Comparison of ENCODE assay signal across 1 cellular context in the genomic region with DNA sequence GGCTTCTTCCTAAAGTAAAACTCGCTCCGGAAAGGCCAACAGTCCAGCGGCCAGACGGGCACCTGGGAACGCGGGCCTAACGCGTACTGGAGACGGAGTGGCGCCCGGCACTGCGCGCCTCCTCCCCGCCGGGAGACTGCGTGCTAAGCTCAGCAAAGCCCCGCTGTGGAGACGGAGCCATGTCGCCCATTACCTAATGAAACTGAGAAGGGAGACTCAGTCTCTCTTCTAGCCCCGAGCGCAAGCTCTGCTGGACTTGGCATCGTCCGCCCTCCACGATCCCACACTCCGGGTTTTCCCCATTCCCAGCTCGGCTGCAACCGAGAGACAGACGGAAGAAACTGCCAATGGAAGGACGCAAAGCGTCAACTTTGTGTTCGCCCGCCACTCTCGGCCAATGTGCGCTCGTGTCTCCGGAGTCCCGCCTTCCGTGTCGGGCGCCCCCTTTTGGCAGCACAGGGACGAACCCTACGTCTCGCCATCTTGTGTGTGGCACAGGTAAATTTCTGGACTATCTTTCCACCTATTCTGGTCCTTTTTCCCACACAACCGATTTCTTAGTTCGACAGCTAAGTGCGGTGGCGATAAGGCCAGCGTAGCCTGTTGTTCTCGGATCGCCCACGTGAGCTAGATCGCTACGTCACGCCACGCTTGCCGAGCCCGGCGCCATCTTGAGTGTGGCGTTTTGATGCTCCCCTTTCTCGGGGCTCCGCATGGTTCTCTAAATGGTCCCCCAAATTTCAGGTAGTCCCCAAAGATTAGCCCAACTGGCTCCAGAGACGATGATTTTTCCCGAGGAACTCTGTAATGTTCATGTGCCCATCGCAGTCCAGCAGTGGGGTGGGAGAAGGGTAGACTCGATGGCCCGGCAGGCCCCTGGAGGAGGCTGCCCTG.
TF ChIP-seq lines count a peak whose summit lies in the region.

No MANE protein-coding gene starts in this region.

TF ChIP-seq in K562, 482 proteins besides CTCF, POLR2A, EP300 and RAD21 (continued from another document and continues in another):
- TF ChIP-seq, protein P1, sequence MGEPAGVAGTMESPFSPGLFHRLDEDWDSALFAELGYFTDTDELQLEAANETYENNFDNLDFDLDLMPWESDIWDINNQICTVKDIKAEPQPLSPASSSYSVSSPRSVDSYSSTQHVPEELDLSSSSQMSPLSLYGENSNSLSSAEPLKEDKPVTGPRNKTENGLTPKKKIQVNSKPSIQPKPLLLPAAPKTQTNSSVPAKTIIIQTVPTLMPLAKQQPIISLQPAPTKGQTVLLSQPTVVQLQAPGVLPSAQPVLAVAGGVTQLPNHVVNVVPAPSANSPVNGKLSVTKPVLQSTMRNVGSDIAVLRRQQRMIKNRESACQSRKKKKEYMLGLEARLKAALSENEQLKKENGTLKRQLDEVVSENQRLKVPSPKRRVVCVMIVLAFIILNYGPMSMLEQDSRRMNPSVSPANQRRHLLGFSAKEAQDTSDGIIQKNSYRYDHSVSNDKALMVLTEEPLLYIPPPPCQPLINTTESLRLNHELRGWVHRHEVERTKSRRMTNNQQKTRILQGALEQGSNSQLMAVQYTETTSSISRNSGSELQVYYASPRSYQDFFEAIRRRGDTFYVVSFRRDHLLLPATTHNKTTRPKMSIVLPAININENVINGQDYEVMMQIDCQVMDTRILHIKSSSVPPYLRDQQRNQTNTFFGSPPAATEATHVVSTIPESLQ (CRISPR knock-in tag; IDR thresholded peaks at IDR 0.05), result 0 out of 2 replicates have a peak, but pooled peaks have one; percentile 43
- 0 out of 2 replicates have a peak, but pooled peaks have one; percentile 12 for TF ChIP-seq RAD51 (IDR thresholded peaks at IDR 0.05; ENCODE audit: borderline replicate concordance, low read depth)
- TF ChIP-seq MXI1 (IDR thresholded peaks at IDR 0.05; ENCODE audit: low read depth, low read length), result no peak
- TF ChIP-seq ZNF175 (CRISPR knock-in tag; IDR thresholded peaks at IDR 0.05; ENCODE audit: low read depth), result peak; percentile 22; the same call in 1 of the 2 replicates
- TF ChIP-seq, protein P2, sequence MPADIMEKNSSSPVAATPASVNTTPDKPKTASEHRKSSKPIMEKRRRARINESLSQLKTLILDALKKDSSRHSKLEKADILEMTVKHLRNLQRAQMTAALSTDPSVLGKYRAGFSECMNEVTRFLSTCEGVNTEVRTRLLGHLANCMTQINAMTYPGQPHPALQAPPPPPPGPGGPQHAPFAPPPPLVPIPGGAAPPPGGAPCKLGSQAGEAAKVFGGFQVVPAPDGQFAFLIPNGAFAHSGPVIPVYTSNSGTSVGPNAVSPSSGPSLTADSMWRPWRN (IDR thresholded peaks at IDR 0.05; ENCODE audit: low read depth), result no peak
- TF ChIP-seq, protein P3, sequence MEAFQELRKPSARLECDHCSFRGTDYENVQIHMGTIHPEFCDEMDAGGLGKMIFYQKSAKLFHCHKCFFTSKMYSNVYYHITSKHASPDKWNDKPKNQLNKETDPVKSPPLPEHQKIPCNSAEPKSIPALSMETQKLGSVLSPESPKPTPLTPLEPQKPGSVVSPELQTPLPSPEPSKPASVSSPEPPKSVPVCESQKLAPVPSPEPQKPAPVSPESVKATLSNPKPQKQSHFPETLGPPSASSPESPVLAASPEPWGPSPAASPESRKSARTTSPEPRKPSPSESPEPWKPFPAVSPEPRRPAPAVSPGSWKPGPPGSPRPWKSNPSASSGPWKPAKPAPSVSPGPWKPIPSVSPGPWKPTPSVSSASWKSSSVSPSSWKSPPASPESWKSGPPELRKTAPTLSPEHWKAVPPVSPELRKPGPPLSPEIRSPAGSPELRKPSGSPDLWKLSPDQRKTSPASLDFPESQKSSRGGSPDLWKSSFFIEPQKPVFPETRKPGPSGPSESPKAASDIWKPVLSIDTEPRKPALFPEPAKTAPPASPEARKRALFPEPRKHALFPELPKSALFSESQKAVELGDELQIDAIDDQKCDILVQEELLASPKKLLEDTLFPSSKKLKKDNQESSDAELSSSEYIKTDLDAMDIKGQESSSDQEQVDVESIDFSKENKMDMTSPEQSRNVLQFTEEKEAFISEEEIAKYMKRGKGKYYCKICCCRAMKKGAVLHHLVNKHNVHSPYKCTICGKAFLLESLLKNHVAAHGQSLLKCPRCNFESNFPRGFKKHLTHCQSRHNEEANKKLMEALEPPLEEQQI (IDR thresholded peaks at IDR 0.05), result no peak
- no peak for TF ChIP-seq IRF2 (CRISPR knock-in tag; IDR thresholded peaks at IDR 0.05)
- TF ChIP-seq, protein P4, sequence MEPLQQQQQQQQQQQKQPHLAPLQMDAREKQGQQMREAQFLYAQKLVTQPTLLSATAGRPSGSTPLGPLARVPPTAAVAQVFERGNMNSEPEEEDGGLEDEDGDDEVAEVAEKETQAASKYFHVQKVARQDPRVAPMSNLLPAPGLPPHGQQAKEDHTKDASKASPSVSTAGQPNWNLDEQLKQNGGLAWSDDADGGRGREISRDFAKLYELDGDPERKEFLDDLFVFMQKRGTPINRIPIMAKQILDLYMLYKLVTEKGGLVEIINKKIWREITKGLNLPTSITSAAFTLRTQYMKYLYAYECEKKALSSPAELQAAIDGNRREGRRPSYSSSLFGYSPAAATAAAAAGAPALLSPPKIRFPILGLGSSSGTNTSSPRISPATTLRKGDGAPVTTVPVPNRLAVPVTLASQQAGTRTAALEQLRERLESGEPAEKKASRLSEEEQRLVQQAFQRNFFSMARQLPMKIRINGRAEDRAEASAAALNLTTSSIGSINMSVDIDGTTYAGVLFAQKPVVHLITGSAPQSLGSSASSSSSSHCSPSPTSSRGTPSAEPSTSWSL (CRISPR knock-in tag; IDR thresholded peaks at IDR 0.05; ENCODE audit: borderline replicate concordance), result no peak
- TF ChIP-seq, protein P5, sequence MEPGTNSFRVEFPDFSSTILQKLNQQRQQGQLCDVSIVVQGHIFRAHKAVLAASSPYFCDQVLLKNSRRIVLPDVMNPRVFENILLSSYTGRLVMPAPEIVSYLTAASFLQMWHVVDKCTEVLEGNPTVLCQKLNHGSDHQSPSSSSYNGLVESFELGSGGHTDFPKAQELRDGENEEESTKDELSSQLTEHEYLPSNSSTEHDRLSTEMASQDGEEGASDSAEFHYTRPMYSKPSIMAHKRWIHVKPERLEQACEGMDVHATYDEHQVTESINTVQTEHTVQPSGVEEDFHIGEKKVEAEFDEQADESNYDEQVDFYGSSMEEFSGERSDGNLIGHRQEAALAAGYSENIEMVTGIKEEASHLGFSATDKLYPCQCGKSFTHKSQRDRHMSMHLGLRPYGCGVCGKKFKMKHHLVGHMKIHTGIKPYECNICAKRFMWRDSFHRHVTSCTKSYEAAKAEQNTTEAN (CRISPR knock-in tag; IDR thresholded peaks at IDR 0.05), result no peak
- TF ChIP-seq ZNF263 (CRISPR knock-in tag; IDR thresholded peaks at IDR 0.05; ENCODE audit: borderline replicate concordance), result no peak
- peak; percentile 76 for TF ChIP-seq SP1 (CRISPR knock-in tag; IDR thresholded peaks at IDR 0.05)
- TF ChIP-seq LARP7 (IDR thresholded peaks at IDR 0.05), result no peak
- TF ChIP-seq, protein P6, sequence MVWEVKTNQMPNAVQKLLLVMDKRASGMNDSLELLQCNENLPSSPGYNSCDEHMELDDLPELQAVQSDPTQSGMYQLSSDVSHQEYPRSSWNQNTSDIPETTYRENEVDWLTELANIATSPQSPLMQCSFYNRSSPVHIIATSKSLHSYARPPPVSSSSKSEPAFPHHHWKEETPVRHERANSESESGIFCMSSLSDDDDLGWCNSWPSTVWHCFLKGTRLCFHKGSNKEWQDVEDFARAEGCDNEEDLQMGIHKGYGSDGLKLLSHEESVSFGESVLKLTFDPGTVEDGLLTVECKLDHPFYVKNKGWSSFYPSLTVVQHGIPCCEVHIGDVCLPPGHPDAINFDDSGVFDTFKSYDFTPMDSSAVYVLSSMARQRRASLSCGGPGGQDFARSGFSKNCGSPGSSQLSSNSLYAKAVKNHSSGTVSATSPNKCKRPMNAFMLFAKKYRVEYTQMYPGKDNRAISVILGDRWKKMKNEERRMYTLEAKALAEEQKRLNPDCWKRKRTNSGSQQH (CRISPR knock-in tag; IDR thresholded peaks at IDR 0.05), result no peak
- TF ChIP-seq, protein P7, sequence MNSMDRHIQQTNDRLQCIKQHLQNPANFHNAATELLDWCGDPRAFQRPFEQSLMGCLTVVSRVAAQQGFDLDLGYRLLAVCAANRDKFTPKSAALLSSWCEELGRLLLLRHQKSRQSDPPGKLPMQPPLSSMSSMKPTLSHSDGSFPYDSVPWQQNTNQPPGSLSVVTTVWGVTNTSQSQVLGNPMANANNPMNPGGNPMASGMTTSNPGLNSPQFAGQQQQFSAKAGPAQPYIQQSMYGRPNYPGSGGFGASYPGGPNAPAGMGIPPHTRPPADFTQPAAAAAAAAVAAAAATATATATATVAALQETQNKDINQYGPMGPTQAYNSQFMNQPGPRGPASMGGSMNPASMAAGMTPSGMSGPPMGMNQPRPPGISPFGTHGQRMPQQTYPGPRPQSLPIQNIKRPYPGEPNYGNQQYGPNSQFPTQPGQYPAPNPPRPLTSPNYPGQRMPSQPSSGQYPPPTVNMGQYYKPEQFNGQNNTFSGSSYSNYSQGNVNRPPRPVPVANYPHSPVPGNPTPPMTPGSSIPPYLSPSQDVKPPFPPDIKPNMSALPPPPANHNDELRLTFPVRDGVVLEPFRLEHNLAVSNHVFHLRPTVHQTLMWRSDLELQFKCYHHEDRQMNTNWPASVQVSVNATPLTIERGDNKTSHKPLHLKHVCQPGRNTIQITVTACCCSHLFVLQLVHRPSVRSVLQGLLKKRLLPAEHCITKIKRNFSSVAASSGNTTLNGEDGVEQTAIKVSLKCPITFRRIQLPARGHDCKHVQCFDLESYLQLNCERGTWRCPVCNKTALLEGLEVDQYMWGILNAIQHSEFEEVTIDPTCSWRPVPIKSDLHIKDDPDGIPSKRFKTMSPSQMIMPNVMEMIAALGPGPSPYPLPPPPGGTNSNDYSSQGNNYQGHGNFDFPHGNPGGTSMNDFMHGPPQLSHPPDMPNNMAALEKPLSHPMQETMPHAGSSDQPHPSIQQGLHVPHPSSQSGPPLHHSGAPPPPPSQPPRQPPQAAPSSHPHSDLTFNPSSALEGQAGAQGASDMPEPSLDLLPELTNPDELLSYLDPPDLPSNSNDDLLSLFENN (IDR thresholded peaks at IDR 0.05; ENCODE audit: low read depth in 2 of 2, low read length in 2 of 2), result no peak
- TF ChIP-seq ZNF274 (IDR thresholded peaks at IDR 0.05; ENCODE audit: borderline replicate concordance, low read depth, low read length), result no peak
- no peak for TF ChIP-seq WHSC1 (IDR thresholded peaks at IDR 0.05; ENCODE audit: low read length)
- TF ChIP-seq RBM17 (IDR thresholded peaks at IDR 0.05; ENCODE audit: borderline replicate concordance, low read depth, low read length), result no peak
- no peak for TF ChIP-seq POLR3G (IDR thresholded peaks at IDR 0.05; ENCODE audit: extremely low read depth, insufficient read length, insufficient replicate concordance)
- TF ChIP-seq, protein P8, sequence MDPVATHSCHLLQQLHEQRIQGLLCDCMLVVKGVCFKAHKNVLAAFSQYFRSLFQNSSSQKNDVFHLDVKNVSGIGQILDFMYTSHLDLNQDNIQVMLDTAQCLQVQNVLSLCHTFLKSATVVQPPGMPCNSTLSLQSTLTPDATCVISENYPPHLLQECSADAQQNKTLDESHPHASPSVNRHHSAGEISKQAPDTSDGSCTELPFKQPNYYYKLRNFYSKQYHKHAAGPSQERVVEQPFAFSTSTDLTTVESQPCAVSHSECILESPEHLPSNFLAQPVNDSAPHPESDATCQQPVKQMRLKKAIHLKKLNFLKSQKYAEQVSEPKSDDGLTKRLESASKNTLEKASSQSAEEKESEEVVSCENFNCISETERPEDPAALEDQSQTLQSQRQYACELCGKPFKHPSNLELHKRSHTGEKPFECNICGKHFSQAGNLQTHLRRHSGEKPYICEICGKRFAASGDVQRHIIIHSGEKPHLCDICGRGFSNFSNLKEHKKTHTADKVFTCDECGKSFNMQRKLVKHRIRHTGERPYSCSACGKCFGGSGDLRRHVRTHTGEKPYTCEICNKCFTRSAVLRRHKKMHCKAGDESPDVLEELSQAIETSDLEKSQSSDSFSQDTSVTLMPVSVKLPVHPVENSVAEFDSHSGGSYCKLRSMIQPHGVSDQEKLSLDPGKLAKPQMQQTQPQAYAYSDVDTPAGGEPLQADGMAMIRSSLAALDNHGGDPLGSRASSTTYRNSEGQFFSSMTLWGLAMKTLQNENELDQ (CRISPR knock-in tag; IDR thresholded peaks at IDR 0.05; ENCODE audit: borderline replicate concordance), result no peak
- peak; percentile 89 for TF ChIP-seq NFYB (IDR thresholded peaks at IDR 0.05; ENCODE audit: extremely low read depth, insufficient read length)
- TF ChIP-seq ZC3H4 (CRISPR knock-in tag; IDR thresholded peaks at IDR 0.05; ENCODE audit: borderline replicate concordance), result no peak
- TF ChIP-seq FOXM1 (IDR thresholded peaks at IDR 0.05; ENCODE audit: low read depth), result peak; percentile 72
- TF ChIP-seq FOXM1 (CRISPR knock-in tag; IDR thresholded peaks at IDR 0.05; ENCODE audit: low read depth), result no peak
- TF ChIP-seq ELF4 (CRISPR knock-in tag; IDR thresholded peaks at IDR 0.05), result no peak
- peak; percentile 91 for TF ChIP-seq NR2C1 (IDR thresholded peaks at IDR 0.05)
- TF ChIP-seq NR2C1 (tag; IDR thresholded peaks at IDR 0.05), result peak; percentile 83
- TF ChIP-seq, protein P9, sequence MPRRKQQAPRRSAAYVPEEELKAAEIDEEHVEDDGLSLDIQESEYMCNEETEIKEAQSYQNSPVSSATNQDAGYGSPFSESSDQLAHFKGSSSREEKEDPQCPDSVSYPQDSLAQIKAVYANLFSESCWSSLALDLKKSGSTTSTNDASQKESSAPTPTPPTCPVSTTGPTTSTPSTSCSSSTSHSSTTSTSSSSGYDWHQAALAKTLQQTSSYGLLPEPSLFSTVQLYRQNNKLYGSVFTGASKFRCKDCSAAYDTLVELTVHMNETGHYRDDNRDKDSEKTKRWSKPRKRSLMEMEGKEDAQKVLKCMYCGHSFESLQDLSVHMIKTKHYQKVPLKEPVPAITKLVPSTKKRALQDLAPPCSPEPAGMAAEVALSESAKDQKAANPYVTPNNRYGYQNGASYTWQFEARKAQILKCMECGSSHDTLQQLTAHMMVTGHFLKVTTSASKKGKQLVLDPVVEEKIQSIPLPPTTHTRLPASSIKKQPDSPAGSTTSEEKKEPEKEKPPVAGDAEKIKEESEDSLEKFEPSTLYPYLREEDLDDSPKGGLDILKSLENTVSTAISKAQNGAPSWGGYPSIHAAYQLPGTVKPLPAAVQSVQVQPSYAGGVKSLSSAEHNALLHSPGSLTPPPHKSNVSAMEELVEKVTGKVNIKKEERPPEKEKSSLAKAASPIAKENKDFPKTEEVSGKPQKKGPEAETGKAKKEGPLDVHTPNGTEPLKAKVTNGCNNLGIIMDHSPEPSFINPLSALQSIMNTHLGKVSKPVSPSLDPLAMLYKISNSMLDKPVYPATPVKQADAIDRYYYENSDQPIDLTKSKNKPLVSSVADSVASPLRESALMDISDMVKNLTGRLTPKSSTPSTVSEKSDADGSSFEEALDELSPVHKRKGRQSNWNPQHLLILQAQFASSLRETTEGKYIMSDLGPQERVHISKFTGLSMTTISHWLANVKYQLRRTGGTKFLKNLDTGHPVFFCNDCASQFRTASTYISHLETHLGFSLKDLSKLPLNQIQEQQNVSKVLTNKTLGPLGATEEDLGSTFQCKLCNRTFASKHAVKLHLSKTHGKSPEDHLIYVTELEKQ (CRISPR knock-in tag; IDR thresholded peaks at IDR 0.05), result no peak
- TF ChIP-seq NR3C1 (CRISPR knock-in tag; IDR thresholded peaks at IDR 0.05), result no peak
- no peak for TF ChIP-seq PTRF (tag; IDR thresholded peaks at IDR 0.05)
- no peak for TF ChIP-seq ZBTB8A (IDR thresholded peaks at IDR 0.05; ENCODE audit: partially characterized antibody)
- 0 out of 2 replicates have a peak, but pooled peaks have one; percentile 21 for TF ChIP-seq GTF2F1 (IDR thresholded peaks at IDR 0.05; ENCODE audit: low read depth, low read length)
- no peak for TF ChIP-seq FOXP1 (CRISPR knock-in tag; IDR thresholded peaks at IDR 0.05)
- no peak for TF ChIP-seq MCM5 (IDR thresholded peaks at IDR 0.05; ENCODE audit: low read depth)
